Comparison of ENCODE assay signal across 13 cellular contexts in genomic region chrX:1493317-1493856, GRCh38. TPM values are rescaled to one million over a fixed set of nuclear protein-coding genes. Genes with fewer than 3 reads are reported as not detected.
A peak's percentile ranks its signal among the peaks of the same experiment; 100 is the strongest.
DNase-seq lines count a peak whose midpoint lies in the region; ATAC-seq and TF ChIP-seq lines count a peak whose summit lies in the region.
"Had no signal": no experiment of that assay in that cellular context is flagged by ENCODE, and none has a peak within 500 bp of the region (broad histone marks: within the 10 kb centered on the region; RNA-seq: fewer than 3 reads in every experiment).

No MANE protein-coding gene starts in this region.

- DNase-seq in SK-N-SH: no peak
- no peak for DNase-seq in PC-3
- no peak for DNase-seq in SHP77 (lab: John Stamatoyannopoulos, UW)
- no peak for DNase-seq in stimulated activated naive CD4-positive, alpha-beta T cell treated with Interleukin-2 at 50 U/mL for 16 hours (lab: John Stamatoyannopoulos, UW)
- no peak for DNase-seq in RKO (ENCODE audit: low spot score)
- DNase-seq: activated effector memory CD4-positive, alpha-beta T cell treated with anti-CD3 and anti-CD28 coated beads, Interleukin-2, amount 50 U/mL, for 16 hours; NCI-H146; SIG-M5 had no signal

- intact Hi-C loops in PC-3 (cut with micrococcal nuclease): no loop called here

- no TSS peak for BruUV-seq in PC-3 (replicated peaks; lab: Mats Ljungman, UMichigan)

- WGBS in SK-N-SH (ENCODE audit: low lambda C conversion rate): 24% methylated on average over 16 of the region's 16 CpGs

- H3K9ac ChIP-seq in SK-N-SH (no peak overlapping the region), PC-3 (ENCODE audit: low read length) (no peak overlapping the region), neural cell (ENCODE audit: low read length) (no peak overlapping the region)

- ATAC-seq in SK-N-SH treated with all-trans-retinoic acid at 6 μM for 48 hours (no peak; the same call in 2 of the 3 replicates), GM21737 (IDR thresholded peaks at IDR 0.05; ENCODE audit: unreplicated experiment) (peak; percentile 4), PC-3 (no peak; the same call in 1 of the 2 replicates)

- H4K20me1 ChIP-seq in SK-N-SH (ENCODE audit: insufficient read depth): no peaks in the 10 kb centered on the region
- H4K20me1 ChIP-seq in PC-3 (ENCODE audit: low read length): no peaks in the 10 kb centered on the region
- no peaks in the 10 kb centered on the region for H4K20me1 ChIP-seq in neural cell (ENCODE audit: insufficient read depth)

- no peak for TF ChIP-seq EP300 in SK-N-SH (IDR thresholded peaks at IDR 0.05; ENCODE audit: borderline replicate concordance in 1 of 2, low read depth in 1 of 2, low read length in 1 of 2)
- TF ChIP-seq EP300 in neural cell (conservative IDR thresholded peaks at IDR 0.05; ENCODE audit: poor library complexity, severe bottlenecking): no peak

- TF ChIP-seq RAD21 in SK-N-SH (IDR thresholded peaks at IDR 0.05; ENCODE audit: low read length) (no peak), neural cell (conservative IDR thresholded peaks at IDR 0.05) (no peak)

- H2AFZ ChIP-seq in SK-N-SH (ENCODE audit: low read depth) (peak overlapping the region; percentile 71; the same call in 1 of the 2 replicates), PC-3 (ENCODE audit: low read length) (peak overlapping the region; percentile 9; the same call in 1 of the 2 replicates), neural cell (ENCODE audit: low read depth, low read length) (peak overlapping the region; percentile 4)

- POLR2A ChIA-PET in SK-N-SH (lab: Yijun Ruan, JAX) (no interaction called here), PC-3 (lab: Charles Lee; ENCODE audit: unreplicated experiment) (no interaction called here)

- no peaks in the 10 kb centered on the region for H3K79me2 ChIP-seq in SK-N-SH (ENCODE audit: insufficient read depth)
- no peaks in the 10 kb centered on the region for H3K79me2 ChIP-seq in PC-3 (ENCODE audit: low read length)
- H3K79me2 ChIP-seq in neural cell (replicated peaks; ENCODE audit: insufficient read depth, low read length): no peaks in the 10 kb centered on the region

- TF ChIP-seq CTCF in SK-N-SH (IDR thresholded peaks at IDR 0.05) (no peak), PC-3 (conservative IDR thresholded peaks at IDR 0.05; ENCODE audit: low read depth, low read length) (no peak), neural cell (IDR thresholded peaks at IDR 0.05; ENCODE audit: poor library complexity, severe bottlenecking) (no peak)

- H3K36me3 ChIP-seq in SK-N-SH (replicated peaks in 1 of 2; ENCODE audit: control insufficient read depth in 1 of 2, insufficient read depth in 2 of 2, low read length in 1 of 2) (no peaks in the 10 kb centered on the region), PC-3 (ENCODE audit: low read depth, low read length) (no peaks in the 10 kb centered on the region), neural cell (ENCODE audit: insufficient read depth, low read length) (no peaks in the 10 kb centered on the region)
- H3K36me3 ChIP-seq: thoracic aorta had no signal

- H3K9me3 ChIP-seq in SK-N-SH (no peaks in the 10 kb centered on the region), PC-3 (ENCODE audit: low read length) (no peaks in the 10 kb centered on the region), neural cell (ENCODE audit: low read length) (no peaks in the 10 kb centered on the region)
- H3K9me3 ChIP-seq: thoracic aorta had no signal

- H3K27me3 ChIP-seq in SK-N-SH (ENCODE audit: insufficient read depth): peaks cover under 1% of the 10 kb centered on the region; the same call in 1 of the 2 replicates
- H3K27me3 ChIP-seq in PC-3 (ENCODE audit: low read length): no peaks in the 10 kb centered on the region
- no peaks in the 10 kb centered on the region for H3K27me3 ChIP-seq in neural cell (ENCODE audit: insufficient read depth, low read depth, low read length)

- H3F3A ChIP-seq in SK-N-SH (replicated peaks; ENCODE audit: insufficient read depth) (peaks cover 15% of the 10 kb centered on the region), PC-3 (ENCODE audit: low read length, unreplicated experiment) (no peaks in the 10 kb centered on the region), neural cell (ENCODE audit: insufficient read depth, low read length, poor library complexity, severe bottlenecking) (no peaks in the 10 kb centered on the region)

- H3K9me2 ChIP-seq in SK-N-SH: no peaks in the 10 kb centered on the region
- H3K9me2 ChIP-seq in PC-3 (replicated peaks; ENCODE audit: low read length): no peaks in the 10 kb centered on the region
- H3K9me2 ChIP-seq in neural cell (ENCODE audit: insufficient read depth, low read length): no peaks in the 10 kb centered on the region

- H3K4me2 ChIP-seq in SK-N-SH (0 out of 2 replicates have a peak overlapping the region, but pooled peaks have one; percentile 11), PC-3 (ENCODE audit: low read length) (peak overlapping the region; percentile 57; the same call in 1 of the 2 replicates), neural cell (ENCODE audit: low read length) (no peak overlapping the region)
- H3K4me2 ChIP-seq: A549 had no signal

- H3K27ac ChIP-seq in SK-N-SH (ENCODE audit: low read depth in 2 of 2, low read length in 1 of 2) (no peak overlapping the region), PC-3 (ENCODE audit: low read length) (no peak overlapping the region), neural cell (ENCODE audit: low read length) (no peak overlapping the region)
- H3K27ac ChIP-seq: A549, thoracic aorta had no signal

- no peaks in the 10 kb centered on the region for H3K4me1 ChIP-seq in SK-N-SH (ENCODE audit: control insufficient read depth in 1 of 2, insufficient read depth in 2 of 2, low read depth in 1 of 2, low read length in 1 of 2)
- H3K4me1 ChIP-seq in PC-3 (ENCODE audit: insufficient read depth, low read length): no peaks in the 10 kb centered on the region
- H3K4me1 ChIP-seq: A549 had no signal

- CTCF ChIA-PET in SK-N-SH (lab: Yijun Ruan, JAX): no interaction called here
- CTCF ChIA-PET in PC-3 (lab: Charles Lee): no interaction called here

- H3K4me3 ChIP-seq in SK-N-SH (ENCODE audit: low read depth in 2 of 2, low read length in 1 of 2) (no peak overlapping the region), PC-3 (ENCODE audit: low read length) (no peak overlapping the region), neural cell (ENCODE audit: low read length) (no peak overlapping the region)
- H3K4me3 ChIP-seq: A549, thoracic aorta had no signal

TF ChIP-seq in SK-N-SH, 30 proteins besides CTCF, POLR2A, EP300 and RAD21 (continues in another document):
- no peak for TF ChIP-seq IRF3 (IDR thresholded peaks at IDR 0.05; ENCODE audit: low read depth, low read length)

TF ChIP-seq in SK-N-SH treated with all-trans-retinoic acid at 6 μM for 48 hours, 23 proteins besides CTCF, POLR2A, EP300 and RAD21 (continues in another document):
- TF ChIP-seq ZFP3 (CRISPR knock-in tag; IDR thresholded peaks at IDR 0.05): no peak
- no peak for TF ChIP-seq GLIS3 (CRISPR knock-in tag; IDR thresholded peaks at IDR 0.05)
- TF ChIP-seq PPARA (CRISPR knock-in tag; IDR thresholded peaks at IDR 0.05; ENCODE audit: borderline replicate concordance): no peak
- no peak for TF ChIP-seq CREB5 (CRISPR knock-in tag; IDR thresholded peaks at IDR 0.05; ENCODE audit: low read depth)
- no peak for TF ChIP-seq ZNF8 (CRISPR knock-in tag; IDR thresholded peaks at IDR 0.05)

TF ChIP-seq in neural cell, 6 proteins besides CTCF, POLR2A, EP300 and RAD21:
- no peak for TF ChIP-seq POLR2AphosphoS5 (IDR thresholded peaks at IDR 0.05)
- no peak for TF ChIP-seq SMC3 (conservative IDR thresholded peaks at IDR 0.05; ENCODE audit: poor library complexity)
- TF ChIP-seq TAF1 (IDR thresholded peaks at IDR 0.05; ENCODE audit: low read depth): no peak
- TF ChIP-seq MXI1 (conservative IDR thresholded peaks at IDR 0.05; ENCODE audit: poor library complexity, severe bottlenecking): no peak
- no peak for TF ChIP-seq EZH2 (IDR thresholded peaks at IDR 0.05; ENCODE audit: borderline replicate concordance, insufficient read depth, low read length, poor library complexity, severe bottlenecking)
TF ChIP-seq in neural cell: peak in this region for 0.

RNA-seq across cellular contexts. Expression of gene ASMTL, which starts 40.7 kb away (rescaled TPM):
- 34.7 and 37.7 TPM in 2 replicates for polyA plus RNA-seq in SK-N-SH (2012; rRNA removed)
- 18.0 and 22.9 TPM in 2 replicates for polyA plus RNA-seq in SK-N-SH (2012; cell fraction: cytosol; rRNA removed)
- 47.0 and 65.2 TPM in 2 replicates for polyA plus RNA-seq in SK-N-SH (2012; cell fraction: nucleus; rRNA removed)
- total RNA-seq in PC-3 (2014; rRNA removed): 6.7 and 10.1 TPM in 2 replicates
- polyA plus RNA-seq in neural cell: 21.5 and 25.9 TPM in 2 replicates
- 18.9 and 19.5 TPM in 2 replicates for polyA minus RNA-seq in neural cell

RNA-seq across cellular contexts. Expression of gene P2RY8, which starts 43.6 kb away (rescaled TPM):
- polyA plus RNA-seq in SK-N-SH (2012; rRNA removed) (0.03 and 0.08 TPM in 2 replicates), neural cell (not detected in 2 replicates)
- polyA plus RNA-seq in SK-N-SH (2012; cell fraction: cytosol; rRNA removed): 0.03 and 0.05 TPM in 2 replicates
- 0.05 and 0.15 TPM in 2 replicates for polyA plus RNA-seq in SK-N-SH (2012; cell fraction: nucleus; rRNA removed)
- not detected in 2 replicates for total RNA-seq in PC-3 (2014; rRNA removed)
- polyA minus RNA-seq in neural cell: 0.24 TPM in 1 of 2 replicates, not detected in the other
- polyA plus RNA-seq: A549 had no signal

Comparison
In these comparisons a context has a peak if more than half of its experiments do, and no peak if none do; other contexts are left out.
1. H2AFZ ChIP-seq: peak in every context shown above with its lines; median percentile 71 in SK-N-SH; 9 in PC-3; 4 in neural cell.